Comparison of ENCODE assay signal across 1 cellular context in the genomic region with DNA sequence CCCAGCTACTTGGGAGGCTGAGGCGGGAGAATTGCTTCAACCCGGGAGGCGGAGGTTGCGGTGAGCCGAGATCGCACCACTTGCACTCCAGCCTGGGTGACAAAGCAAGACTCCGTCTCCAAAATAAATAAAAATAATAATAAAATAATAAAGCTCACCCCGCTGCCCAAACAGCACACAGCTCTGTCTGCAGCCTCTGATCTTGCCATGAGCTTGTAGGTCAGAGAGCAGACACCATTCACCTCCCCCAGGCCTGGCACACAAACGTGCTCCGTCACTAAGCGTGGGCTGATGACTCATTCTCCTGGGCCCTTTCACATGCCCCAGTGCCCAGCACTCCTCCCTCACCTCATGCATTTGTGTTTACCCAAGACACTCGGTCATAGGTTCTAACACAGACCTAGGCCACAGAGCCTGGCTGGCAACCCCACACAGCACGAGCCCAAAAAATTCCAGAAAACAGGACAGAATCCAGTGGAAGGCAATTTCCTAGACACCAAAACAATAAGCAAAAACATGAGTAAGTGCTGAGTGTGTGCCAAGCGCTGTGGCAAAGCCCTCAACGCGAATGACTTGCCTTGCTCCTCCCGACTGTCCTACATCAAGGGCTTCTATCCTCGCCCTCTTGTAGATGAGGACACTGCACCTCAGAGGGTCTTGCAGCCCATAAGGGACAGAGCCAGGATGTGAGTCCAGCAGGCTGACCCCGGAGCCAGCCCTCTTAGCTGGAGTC.
TF ChIP-seq lines count a peak whose summit lies in the region.

No MANE protein-coding gene starts in this region.

TF ChIP-seq in HepG2, 621 proteins besides CTCF, POLR2A, EP300 and RAD21 (continued from another document and continues in another):
- TF ChIP-seq ZNF318 (CRISPR knock-in tag; IDR thresholded peaks at IDR 0.05), result peak; percentile 38; the same call in 1 of the 2 replicates
- TF ChIP-seq ZNF253 (CRISPR knock-in tag; IDR thresholded peaks at IDR 0.05; ENCODE audit: borderline replicate concordance), result peak; percentile 39; the same call in 1 of the 2 replicates
- no peak for TF ChIP-seq SAFB2 (CRISPR knock-in tag; IDR thresholded peaks at IDR 0.05; ENCODE audit: borderline replicate concordance, low read depth)
- no peak for TF ChIP-seq ZNF235 (CRISPR knock-in tag; IDR thresholded peaks at IDR 0.05; ENCODE audit: borderline replicate concordance)
- TF ChIP-seq ADNP (CRISPR knock-in tag; IDR thresholded peaks at IDR 0.05), result no peak
- TF ChIP-seq E2F5 (CRISPR knock-in tag; conservative IDR thresholded peaks at IDR 0.05), result no peak
- no peak; the same call in 1 of the 2 replicates for TF ChIP-seq ZNF143 (CRISPR knock-in tag; IDR thresholded peaks at IDR 0.05)
- TF ChIP-seq JARID2 (CRISPR knock-in tag; IDR thresholded peaks at IDR 0.05; ENCODE audit: insufficient replicate concordance), result no peak
- TF ChIP-seq AHDC1 (CRISPR knock-in tag; IDR thresholded peaks at IDR 0.05; ENCODE audit: borderline replicate concordance), result peak; percentile 85
- no peak for TF ChIP-seq ATF7-NPFF (CRISPR knock-in tag; IDR thresholded peaks at IDR 0.05; ENCODE audit: low read depth)
- TF ChIP-seq KDM3A (CRISPR knock-in tag; IDR thresholded peaks at IDR 0.05; ENCODE audit: low read depth), result peak; percentile 22; the same call in 1 of the 2 replicates
- no peak for TF ChIP-seq ZNF44 (CRISPR knock-in tag; IDR thresholded peaks at IDR 0.05)
- TF ChIP-seq YEATS2 (CRISPR knock-in tag; IDR thresholded peaks at IDR 0.05; ENCODE audit: borderline replicate concordance), result peak; percentile 64; the same call in 1 of the 2 replicates
- TF ChIP-seq, protein P1, sequence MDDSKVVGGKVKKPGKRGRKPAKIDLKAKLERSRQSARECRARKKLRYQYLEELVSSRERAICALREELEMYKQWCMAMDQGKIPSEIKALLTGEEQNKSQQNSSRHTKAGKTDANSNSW (CRISPR knock-in tag; IDR thresholded peaks at IDR 0.05; ENCODE audit: borderline replicate concordance), result no peak
- TF ChIP-seq EEA1 (CRISPR knock-in tag; IDR thresholded peaks at IDR 0.05; ENCODE audit: borderline replicate concordance), result 0 out of 2 replicates have a peak, but pooled peaks have one; percentile 23
- no peak for TF ChIP-seq NR1H2 (CRISPR knock-in tag; IDR thresholded peaks at IDR 0.05; ENCODE audit: borderline replicate concordance, low read depth)
- peak; percentile 75; the same call in 1 of the 2 replicates for TF ChIP-seq ZNF614 (CRISPR knock-in tag; IDR thresholded peaks at IDR 0.05; ENCODE audit: borderline replicate concordance)
- no peak for TF ChIP-seq GPN1 (CRISPR knock-in tag; IDR thresholded peaks at IDR 0.05; ENCODE audit: borderline replicate concordance)
- peak; percentile 47; the same call in 1 of the 2 replicates for TF ChIP-seq ZNF768 (CRISPR knock-in tag; IDR thresholded peaks at IDR 0.05)
- TF ChIP-seq ZNF660 (CRISPR knock-in tag; IDR thresholded peaks at IDR 0.05; ENCODE audit: borderline replicate concordance, low read depth), result no peak
- TF ChIP-seq, protein P2, sequence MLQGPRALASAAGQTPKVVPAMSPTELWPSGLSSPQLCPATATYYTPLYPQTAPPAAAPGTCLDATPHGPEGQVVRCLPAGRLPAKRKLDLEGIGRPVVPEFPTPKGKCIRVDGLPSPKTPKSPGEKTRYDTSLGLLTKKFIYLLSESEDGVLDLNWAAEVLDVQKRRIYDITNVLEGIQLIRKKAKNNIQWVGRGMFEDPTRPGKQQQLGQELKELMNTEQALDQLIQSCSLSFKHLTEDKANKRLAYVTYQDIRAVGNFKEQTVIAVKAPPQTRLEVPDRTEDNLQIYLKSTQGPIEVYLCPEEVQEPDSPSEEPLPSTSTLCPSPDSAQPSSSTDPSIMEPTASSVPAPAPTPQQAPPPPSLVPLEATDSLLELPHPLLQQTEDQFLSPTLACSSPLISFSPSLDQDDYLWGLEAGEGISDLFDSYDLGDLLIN (CRISPR knock-in tag; IDR thresholded peaks at IDR 0.05; ENCODE audit: borderline replicate concordance), result no peak
- TF ChIP-seq KMT2B (CRISPR knock-in tag; IDR thresholded peaks at IDR 0.05), result 0 out of 2 replicates have a peak, but pooled peaks have one; percentile 61
- no peak for TF ChIP-seq FIP1L1 (IDR thresholded peaks at IDR 0.05; ENCODE audit: borderline replicate concordance, insufficient read depth, low read depth, low read length)
- TF ChIP-seq ZBTB1 (CRISPR knock-in tag; IDR thresholded peaks at IDR 0.05; ENCODE audit: borderline replicate concordance), result no peak
- 0 out of 2 replicates have a peak, but pooled peaks have one; percentile 55 for TF ChIP-seq ZFP1 (CRISPR knock-in tag; IDR thresholded peaks at IDR 0.05)
- TF ChIP-seq ZBTB33 (CRISPR knock-in tag; IDR thresholded peaks at IDR 0.05), result peak; percentile 88
- TF ChIP-seq ESRRA (CRISPR knock-in tag; IDR thresholded peaks at IDR 0.05; ENCODE audit: low read depth), result no peak
- no peak for TF ChIP-seq MLLT10 (CRISPR knock-in tag; IDR thresholded peaks at IDR 0.05)
- TF ChIP-seq ZNF616 (CRISPR knock-in tag; IDR thresholded peaks at IDR 0.05; ENCODE audit: low read depth), result peak; percentile 54; the same call in 1 of the 2 replicates
- no peak; the same call in 1 of the 2 replicates for TF ChIP-seq NCOR1 (IDR thresholded peaks at IDR 0.05; ENCODE audit: borderline replicate concordance, low read length)
- TF ChIP-seq ZNF564 (CRISPR knock-in tag; IDR thresholded peaks at IDR 0.05), result no peak
- no peak for TF ChIP-seq SRSF1 (optimal IDR thresholded peaks at IDR 0.05; ENCODE audit: low read depth, low read length)
- peak; percentile 37; the same call in 1 of the 2 replicates for TF ChIP-seq SP4 (CRISPR knock-in tag; IDR thresholded peaks at IDR 0.05)
- TF ChIP-seq BRCA1 (CRISPR knock-in tag; IDR thresholded peaks at IDR 0.05), result no peak
